In the genomic region with DNA sequence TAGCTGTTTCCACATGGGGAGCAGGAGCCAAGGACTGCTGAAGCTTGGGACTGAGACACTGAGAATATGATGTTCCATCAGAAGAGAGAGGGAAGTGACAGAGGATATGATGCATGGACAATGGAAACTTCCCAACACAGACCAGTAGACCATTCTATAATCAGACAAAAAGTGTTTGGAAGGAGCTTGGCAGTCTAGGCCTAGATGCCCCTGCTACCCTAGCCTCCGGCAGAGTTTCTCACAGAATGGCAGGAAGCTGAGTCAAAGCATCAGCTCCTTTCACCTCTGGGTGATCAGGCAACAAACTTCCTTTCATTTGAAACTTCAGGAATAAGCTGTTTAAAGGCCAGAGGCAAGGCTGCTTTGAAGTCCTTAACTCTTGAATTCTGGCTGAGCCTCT, we compare ENCODE assay signal across 27 cellular contexts.
DNase-seq lines count a peak whose midpoint lies in the region; ATAC-seq, FAIRE-seq and TF ChIP-seq lines count a peak whose summit lies in the region.
"Had no signal": no experiment of that assay in that cellular context is flagged by ENCODE, and none has a peak within 500 bp of the region (broad histone marks: within the 10 kb centered on the region; RNA-seq: fewer than 3 reads in every experiment).

No MANE protein-coding gene starts in this region.

- POLR2A ChIA-PET in endothelial cell of umbilical vein (lab: Charles Lee) = no interaction called here

- peak overlapping the region; percentile 76 for H3K27ac Mint-ChIP-seq in neural crest cell (ENCODE audit: unreplicated experiment)
- H3K27ac Mint-ChIP-seq: effector memory CD8-positive, alpha-beta T cell; naive thymus-derived CD4-positive, alpha-beta T cell had no signal

- H3K36me3 ChIP-seq in MG63 (no peaks in the 10 kb centered on the region), endothelial cell of umbilical vein (ENCODE audit: control insufficient read depth in 2 of 2, extremely low read depth in 1 of 2, insufficient read depth in 2 of 2, low read length in 2 of 2) (no peaks in the 10 kb centered on the region), lower lobe of right lung (no peaks in the 10 kb centered on the region)
- H3K36me3 ChIP-seq: brain microvascular endothelial cell, stomach, thyroid gland had no signal

- no peaks in the 10 kb centered on the region for H3K9me1 ChIP-seq in endothelial cell of umbilical vein (replicated peaks; ENCODE audit: control insufficient read depth, extremely low read depth, insufficient read depth, low read length)

- dilution Hi-C loops in endothelial cell of umbilical vein (cut with MboI; ENCODE audit: extremely low pct_ligation_motif_present, low sequenced_read_pairs) = no loop called here

- H3K9me3 ChIP-seq in MG63 (no peaks in the 10 kb centered on the region), endothelial cell of umbilical vein (replicated peaks; ENCODE audit: control insufficient read depth, insufficient read depth, low read length) (no peaks in the 10 kb centered on the region), lower lobe of right lung (no peaks in the 10 kb centered on the region)
- H3K9me3 ChIP-seq: stomach, thyroid gland had no signal

- H3K4me3 Mint-ChIP-seq in neural crest cell = no peak overlapping the region
- H3K4me3 Mint-ChIP-seq: effector memory CD8-positive, alpha-beta T cell; naive thymus-derived CD4-positive, alpha-beta T cell had no signal

- peaks cover 2% of the 10 kb centered on the region for H3K9me3 Mint-ChIP-seq in neural crest cell
- H3K9me3 Mint-ChIP-seq: effector memory CD8-positive, alpha-beta T cell had no signal

- peaks cover 3% of the 10 kb centered on the region for H3K36me3 Mint-ChIP-seq in neural crest cell (ENCODE audit: low read depth)

- BruUV-seq in endothelial cell of umbilical vein (replicated peaks; lab: Mats Ljungman, UMichigan) = no TSS peak

- peak; percentile 95 for FAIRE-seq in endothelial cell of umbilical vein (lab: Jason Lieb, UNC)
- FAIRE-seq: H1, K562 had no signal

- H3K4me3 ChIP-seq in MG63 = no peak overlapping the region
- H3K4me3 ChIP-seq in endothelial cell of umbilical vein (replicated peaks in 1 of 3; ENCODE audit: insufficient read depth in 1 of 3, low read depth in 1 of 3, low read length in 3 of 3) = no peak overlapping the region
- H3K4me3 ChIP-seq in lower lobe of right lung = no peak overlapping the region
- H3K4me3 ChIP-seq: K562, stomach, thyroid gland had no signal

- peak overlapping the region; percentile 50 for H3K4me2 ChIP-seq in endothelial cell of umbilical vein (ENCODE audit: insufficient read depth, low read length)

- H4K20me1 ChIP-seq in endothelial cell of umbilical vein (replicated peaks; ENCODE audit: control insufficient read depth, extremely low read depth, insufficient read depth, low read length) = no peaks in the 10 kb centered on the region

- intact Hi-C loops in endothelial cell of umbilical vein (cut with micrococcal nuclease) = loop anchor here (1.0 kb wide), 1 partner anchor 443 kb away; no protein-coding TSS in a partner anchor
- intact Hi-C loops in lower lobe of right lung (cut with DNase I) = no loop called here

- ATAC-seq in HG02798 (IDR thresholded peaks at IDR 0.05; ENCODE audit: poor library complexity, unreplicated experiment) (no peak), lower lobe of right lung (no peak)
- no peak for ATAC-seq in stimulated activated naive CD8-positive, alpha-beta T cell treated with anti-CD3 and anti-CD28 coated beads, Interleukin-15, Interleukin-2, amounts not matched to agents 100 U/mL and 50 U/mL, for 24 hours
- ATAC-seq: effector memory CD8-positive, alpha-beta T cell; K562; left ventricle myocardium superior; naive thymus-derived CD4-positive, alpha-beta T cell had no signal

- peak overlapping the region; percentile 91 for H2AFZ ChIP-seq in endothelial cell of umbilical vein (ENCODE audit: low read depth, low read length)

- no peak for TF ChIP-seq POLR2A in endothelial cell of umbilical vein (IDR thresholded peaks at IDR 0.05; ENCODE audit: low read depth, low read length)

- H3K4me1 ChIP-seq in endothelial cell of umbilical vein (ENCODE audit: control insufficient read depth, extremely low read depth, insufficient read depth, low read length) (peaks cover 26% of the 10 kb centered on the region), lower lobe of right lung (no peaks in the 10 kb centered on the region)
- H3K4me1 ChIP-seq: stomach, thyroid gland had no signal

- peak overlapping the region; percentile 96 for H3K27ac ChIP-seq in endothelial cell of umbilical vein (ENCODE audit: insufficient read depth, low read depth, low read length)
- H3K27ac ChIP-seq in lower lobe of right lung = no peak overlapping the region
- H3K27ac ChIP-seq: brain microvascular endothelial cell, C4-2B, stomach, thyroid gland had no signal

- H3K4me1 Mint-ChIP-seq in neural crest cell = peaks cover 14% of the 10 kb centered on the region
- H3K4me1 Mint-ChIP-seq: naive thymus-derived CD4-positive, alpha-beta T cell had no signal

- H3K9ac ChIP-seq in endothelial cell of umbilical vein (replicated peaks; ENCODE audit: extremely low read depth, insufficient read depth, low read length) = peak overlapping the region; percentile 60

- TF ChIP-seq CTCF in endothelial cell of umbilical vein (IDR thresholded peaks at IDR 0.05; ENCODE audit: extremely low read depth in 1 of 2, insufficient read depth in 1 of 2, low read depth in 1 of 2, low read length in 2 of 2) (no peak), neural crest cell (conservative IDR thresholded peaks at IDR 0.05) (no peak), lower lobe of right lung (IDR thresholded peaks at IDR 0.05) (no peak)

- CTCF ChIA-PET in endothelial cell of umbilical vein (lab: Charles Lee) = interaction anchor here (0.7 to 4.2 kb wide), 11 partner anchors 8 to 1181 kb away, joined by 3 to 31 read pairs (median 3); no protein-coding TSS in a partner anchor

- H3K27me3 Mint-ChIP-seq in neural crest cell (ENCODE audit: low read depth) = no peaks in the 10 kb centered on the region

- H3K79me2 ChIP-seq in endothelial cell of umbilical vein (ENCODE audit: control insufficient read depth, insufficient read depth, low read length) = no peaks in the 10 kb centered on the region

- DNase-seq in EL (peak; percentile 75), MG63 (peak; percentile 34), endothelial cell of umbilical vein (ENCODE audit: low read depth, low spot score) (peak; percentile 84), neural crest cell (ENCODE audit: low read depth, low spot score) (no peak), lower lobe of right lung (no peak)
- no peak for DNase-seq in stimulated activated naive CD8-positive, alpha-beta T cell treated with anti-CD3 and anti-CD28 coated beads, Interleukin-15, Interleukin-2, amounts not matched to agents 100 U/mL and 50 U/mL, for 24 hours
- DNase-seq: activated CD4-positive, alpha-beta T cell treated with anti-CD3 and anti-CD28 coated beads, Interleukin-2, amount 50 U/mL, for 48 hours; activated CD8-positive, alpha-beta memory T cell treated with anti-CD3 and anti-CD28 coated beads, Interleukin-2, amount 50 U/mL, for 4 hours; activated naive CD4-positive, alpha-beta T cell treated with anti-CD3 and anti-CD28 coated beads, Interleukin-2, amount 50 U/mL, for 16 hours; amniotic stem cell; brain microvascular endothelial cell; Calu3; effector memory CD8-positive, alpha-beta T cell; glutamatergic neuron; islet precursor cell; left ventricle myocardium superior; midbrain; naive thymus-derived CD4-positive, alpha-beta T cell; NCI-H1417; NCI-H2081; NCI-H2227 treated with DMSO at 0.1 percent for 48 hours; stomach; thyroid gland had no signal

- H3K27me3 ChIP-seq in MG63 (no peaks in the 10 kb centered on the region), endothelial cell of umbilical vein (ENCODE audit: control insufficient read depth in 2 of 2, insufficient read depth in 2 of 2, low read length in 2 of 2) (no peaks in the 10 kb centered on the region), lower lobe of right lung (ENCODE audit: low read depth) (no peaks in the 10 kb centered on the region)
- H3K27me3 ChIP-seq: brain microvascular endothelial cell, stomach, thyroid gland had no signal

TF ChIP-seq in endothelial cell of umbilical vein, 7 proteins besides CTCF, POLR2A, EP300 and RAD21:
- TF ChIP-seq FOS (IDR thresholded peaks at IDR 0.05; ENCODE audit: borderline replicate concordance, insufficient read depth, low read length) (peak; percentile 85), EZH2 (IDR thresholded peaks at IDR 0.05; ENCODE audit: borderline replicate concordance, low read depth, low read length, severe bottlenecking) (no peak), JUN (IDR thresholded peaks at IDR 0.05; ENCODE audit: borderline replicate concordance, insufficient read depth, insufficient read length, low read depth) (peak; percentile 61), MYC (IDR thresholded peaks at IDR 0.05; ENCODE audit: low read depth, low read length) (no peak), GATA2 (IDR thresholded peaks at IDR 0.05; ENCODE audit: insufficient read depth, insufficient read length, low read depth, low read length) (peak; percentile 50), POLR2AphosphoS5 (IDR thresholded peaks at IDR 0.05; ENCODE audit: insufficient read depth, low read depth, low read length) (peak; percentile 42)
- TF ChIP-seq, protein P1, sequence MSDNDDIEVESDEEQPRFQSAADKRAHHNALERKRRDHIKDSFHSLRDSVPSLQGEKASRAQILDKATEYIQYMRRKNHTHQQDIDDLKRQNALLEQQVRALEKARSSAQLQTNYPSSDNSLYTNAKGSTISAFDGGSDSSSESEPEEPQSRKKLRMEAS (IDR thresholded peaks at IDR 0.05; ENCODE audit: insufficient read depth, insufficient read length) = no peak

Comparison
In these comparisons a context has a peak if more than half of its experiments do, and no peak if none do; other contexts are left out.
1. DNase-seq: peak in EL (single experiment), MG63 (single experiment) and endothelial cell of umbilical vein (single experiment); none in neural crest cell (single experiment), stimulated activated naive CD8-positive, alpha-beta T cell treated with anti-CD3 and anti-CD28 coated beads, Interleukin-15, Interleukin-2, amounts not matched to agents 100 U/mL and 50 U/mL, for 24 hours (single experiment) and lower lobe of right lung (single experiment).